13 cellular contexts compared by ENCODE assay signal in genomic region chr11:118889796-118890195, GRCh38. TPM values are rescaled to one million over a fixed set of nuclear protein-coding genes. Genes with fewer than 3 reads are reported as not detected.
DNase-seq lines count a peak whose midpoint lies in the region; ATAC-seq and TF ChIP-seq lines count a peak whose summit lies in the region.
"Had no signal": no experiment of that assay in that cellular context is flagged by ENCODE, and none has a peak within 500 bp of the region (broad histone marks: within the 10 kb centered on the region; RNA-seq: fewer than 3 reads in every experiment).

No MANE protein-coding gene starts in this region.

- H3K9me3 ChIP-seq in naive thymus-derived CD4-positive, alpha-beta T cell (ENCODE audit: control insufficient read depth in 2 of 3, low read length in 3 of 3), result no peaks in the 10 kb centered on the region
- H3K9me3 ChIP-seq in aorta (ENCODE audit: control insufficient read depth, low read length) (no peaks in the 10 kb centered on the region), neural progenitor cell (ENCODE audit: low read depth) (no peaks in the 10 kb centered on the region)
- H3K9me3 ChIP-seq: BLaER1, Peyer's patch had no signal

- H3K9me3 Mint-ChIP-seq in stimulated activated naive CD8-positive, alpha-beta T cell treated with anti-CD3 and anti-CD28 coated beads, Interleukin-15, Interleukin-2, amounts not matched to agents 100 ng/mL and 50 ng/mL, for 24 hours, result no peaks in the 10 kb centered on the region
- H3K9me3 Mint-ChIP-seq in stimulated activated naive CD8-positive, alpha-beta T cell treated with anti-CD3 and anti-CD28 coated beads, Interleukin-15, amount 100 ng/mL, for 72 hours, result no peaks in the 10 kb centered on the region
- H3K9me3 Mint-ChIP-seq in naive thymus-derived CD4-positive, alpha-beta T cell, result peaks cover 0 to 3% (median 0%) of the 10 kb centered on the region in 11 donors
- no peaks in the 10 kb centered on the region for H3K9me3 Mint-ChIP-seq in neural progenitor cell

- no peaks in the 10 kb centered on the region for H3K27me3 Mint-ChIP-seq in stimulated activated naive CD8-positive, alpha-beta T cell treated with anti-CD3 and anti-CD28 coated beads, Interleukin-15, Interleukin-2, amounts not matched to agents 100 ng/mL and 50 ng/mL, for 24 hours
- H3K27me3 Mint-ChIP-seq in stimulated activated naive CD8-positive, alpha-beta T cell treated with anti-CD3 and anti-CD28 coated beads, Interleukin-15, amount 100 ng/mL, for 72 hours, result no peaks in the 10 kb centered on the region
- H3K27me3 Mint-ChIP-seq in naive thymus-derived CD4-positive, alpha-beta T cell, result no peaks in the 10 kb centered on the region
- H3K27me3 Mint-ChIP-seq in neural progenitor cell (ENCODE audit: insufficient read depth, low read depth), result peaks cover 10% of the 10 kb centered on the region

- CTCF ChIA-PET in naive thymus-derived CD4-positive, alpha-beta T cell (lab: Charles Lee), result no interaction called here

- POLR2A ChIA-PET in naive thymus-derived CD4-positive, alpha-beta T cell (lab: Charles Lee), result interaction anchor here (0.6 to 1.2 kb wide), 3 partner anchors 27 to 204 kb away, joined by 3 read pairs; no protein-coding TSS in a partner anchor

- no peak overlapping the region for H3K4me2 ChIP-seq in neural progenitor cell
- H3K4me2 ChIP-seq: BLaER1 had no signal

- peaks cover 89% of the 10 kb centered on the region for H3K4me1 Mint-ChIP-seq in stimulated activated naive CD8-positive, alpha-beta T cell treated with anti-CD3 and anti-CD28 coated beads, Interleukin-15, Interleukin-2, amounts not matched to agents 100 ng/mL and 50 ng/mL, for 24 hours (ENCODE audit: low read depth)
- H3K4me1 Mint-ChIP-seq in stimulated activated naive CD8-positive, alpha-beta T cell treated with anti-CD3 and anti-CD28 coated beads, Interleukin-15, amount 100 ng/mL, for 72 hours, result peaks cover 87% of the 10 kb centered on the region
- H3K4me1 Mint-ChIP-seq in naive thymus-derived CD4-positive, alpha-beta T cell, result peaks cover 53 to 92% (median 83%) of the 10 kb centered on the region in 7 donors
- peaks cover 26% of the 10 kb centered on the region for H3K4me1 Mint-ChIP-seq in neural progenitor cell

- ATAC-seq in stimulated activated naive CD8-positive, alpha-beta T cell treated with anti-CD3 and anti-CD28 coated beads, Interleukin-15, amount 100 ng/mL, for 72 hours, result no peak
- no peak for ATAC-seq in naive thymus-derived CD4-positive, alpha-beta T cell
- peak; percentile 86 for ATAC-seq in aorta (ENCODE audit: low FRiP score)
- no peak for ATAC-seq in GM18517 (IDR thresholded peaks at IDR 0.05; ENCODE audit: unreplicated experiment)
- ATAC-seq: left colon had no signal

- no peak overlapping the region for H3K27ac ChIP-seq in naive thymus-derived CD4-positive, alpha-beta T cell (ENCODE audit: low read depth, low read length)
- peak overlapping the region in 1 of 2 donors; percentile 93 for H3K27ac ChIP-seq in aorta (ENCODE audit: low read depth in 1 of 2, low read length in 2 of 2)
- H3K27ac ChIP-seq in neural progenitor cell, result no peak overlapping the region
- H3K27ac ChIP-seq: BLaER1 had no signal

- no peaks in the 10 kb centered on the region for H4K20me1 ChIP-seq in neural progenitor cell (ENCODE audit: low read depth)
- H4K20me1 ChIP-seq: BLaER1 had no signal

- peak overlapping the region; percentile 12 for H3K27ac Mint-ChIP-seq in stimulated activated naive CD8-positive, alpha-beta T cell treated with anti-CD3 and anti-CD28 coated beads, Interleukin-15, Interleukin-2, amounts not matched to agents 100 ng/mL and 50 ng/mL, for 24 hours
- no peak overlapping the region for H3K27ac Mint-ChIP-seq in stimulated activated naive CD8-positive, alpha-beta T cell treated with anti-CD3 and anti-CD28 coated beads, Interleukin-15, amount 100 ng/mL, for 72 hours
- peak overlapping the region in 6 of 9 donors; percentile 52 to 98 (median 96) for H3K27ac Mint-ChIP-seq in naive thymus-derived CD4-positive, alpha-beta T cell
- no peak overlapping the region for H3K27ac Mint-ChIP-seq in neural progenitor cell

- H3K79me2 ChIP-seq in neural progenitor cell (ENCODE audit: low read depth), result no peaks in the 10 kb centered on the region

- H3K4me3 ChIP-seq in fibroblast of mammary gland (ENCODE audit: control insufficient read depth, low read depth, low read length) (no peak overlapping the region), aorta (ENCODE audit: low read length in 2 of 2) (no peak overlapping the region), neural progenitor cell (no peak overlapping the region)
- H3K4me3 ChIP-seq in naive thymus-derived CD4-positive, alpha-beta T cell (ENCODE audit: low read length), result no peak overlapping the region
- H3K4me3 ChIP-seq: BLaER1, Peyer's patch had no signal

- H3K36me3 Mint-ChIP-seq in stimulated activated naive CD8-positive, alpha-beta T cell treated with anti-CD3 and anti-CD28 coated beads, Interleukin-15, Interleukin-2, amounts not matched to agents 100 ng/mL and 50 ng/mL, for 24 hours (ENCODE audit: low read depth), result peaks cover 19% of the 10 kb centered on the region
- peaks cover 0 to 20% (median 6%) of the 10 kb centered on the region in 5 donors for H3K36me3 Mint-ChIP-seq in naive thymus-derived CD4-positive, alpha-beta T cell
- H3K36me3 Mint-ChIP-seq in neural progenitor cell, result no peaks in the 10 kb centered on the region

- WGBS in aorta, 2 donors, result 8 to 10% methylated on average over 5 of the region's 5 CpGs

- DNase-seq in stimulated activated naive CD8-positive, alpha-beta T cell treated with anti-CD3 and anti-CD28 coated beads, Interleukin-15, amount 100 ng/mL, for 72 hours, result no peak
- DNase-seq in fibroblast of mammary gland (ENCODE audit: low read depth) (peak; percentile 73), aorta (peak; percentile 92 to 93), neural progenitor cell (ENCODE audit: low spot score) (no peak), NCI-H345 treated with DMSO at 0.1 percent for 48 hours (lab: John Stamatoyannopoulos, UW; ENCODE audit: unreplicated experiment) (no peak)
- DNase-seq in naive thymus-derived CD4-positive, alpha-beta T cell, result no peak
- DNase-seq: cortex of kidney, NCI-H146 had no signal

- no peak overlapping the region for H3K4me3 Mint-ChIP-seq in stimulated activated naive CD8-positive, alpha-beta T cell treated with anti-CD3 and anti-CD28 coated beads, Interleukin-15, Interleukin-2, amounts not matched to agents 100 ng/mL and 50 ng/mL, for 24 hours
- H3K4me3 Mint-ChIP-seq in stimulated activated naive CD8-positive, alpha-beta T cell treated with anti-CD3 and anti-CD28 coated beads, Interleukin-15, amount 100 ng/mL, for 72 hours, result no peak overlapping the region
- peak overlapping the region in 5 of 10 donors; percentile 8 to 82 (median 59) for H3K4me3 Mint-ChIP-seq in naive thymus-derived CD4-positive, alpha-beta T cell
- no peak overlapping the region for H3K4me3 Mint-ChIP-seq in neural progenitor cell

- H3K4me1 ChIP-seq in naive thymus-derived CD4-positive, alpha-beta T cell (ENCODE audit: control insufficient read depth in 2 of 2, insufficient read depth in 2 of 2, low read length in 2 of 2), result peaks cover 58 to 71% of the 10 kb centered on the region in 2 donors
- peaks cover 2 to 10% of the 10 kb centered on the region in 2 donors for H3K4me1 ChIP-seq in aorta (ENCODE audit: control insufficient read depth in 1 of 2, insufficient read depth in 2 of 2, low read length in 2 of 2)
- H3K4me1 ChIP-seq in neural progenitor cell, result peaks cover 12% of the 10 kb centered on the region

- no peaks in the 10 kb centered on the region for H3F3A ChIP-seq in neural progenitor cell (ENCODE audit: low read depth)

- no peaks in the 10 kb centered on the region for H3K27me3 ChIP-seq in naive thymus-derived CD4-positive, alpha-beta T cell (ENCODE audit: control insufficient read depth in 2 of 2, insufficient read depth in 2 of 2, low read length in 2 of 2)
- H3K27me3 ChIP-seq in aorta (ENCODE audit: control insufficient read depth in 1 of 2, insufficient read depth in 2 of 2, low read length in 1 of 2) (no peaks in the 10 kb centered on the region), neural progenitor cell (no peaks in the 10 kb centered on the region)
- H3K27me3 ChIP-seq: BLaER1, Peyer's patch had no signal

- intact Hi-C loops in naive thymus-derived CD4-positive, alpha-beta T cell (cut with micrococcal nuclease), result loop anchor here in 1 of 2 donors (5.0 kb wide), 1 partner anchor 32 kb away; no protein-coding TSS in a partner anchor
- intact Hi-C loops in aorta (cut with DNase I), result no loop called here

- TF ChIP-seq CTCF in fibroblast of mammary gland (conservative IDR thresholded peaks at IDR 0.05; ENCODE audit: control insufficient read depth, insufficient read depth, low read depth, low read length) (no peak), neural progenitor cell (IDR thresholded peaks at IDR 0.05) (no peak)

- no peak overlapping the region for H2AFZ ChIP-seq in neural progenitor cell (replicated peaks)

- no peaks in the 10 kb centered on the region for H3K36me3 ChIP-seq in naive thymus-derived CD4-positive, alpha-beta T cell (ENCODE audit: control insufficient read depth in 2 of 3, insufficient read depth in 3 of 3, low read length in 3 of 3)
- H3K36me3 ChIP-seq in aorta (ENCODE audit: control insufficient read depth in 1 of 2, insufficient read depth in 2 of 2, low read length in 1 of 2) (no peaks in the 10 kb centered on the region), neural progenitor cell (no peaks in the 10 kb centered on the region)
- H3K36me3 ChIP-seq: BLaER1, Peyer's patch had no signal

- no peak overlapping the region for H3K9ac ChIP-seq in neural progenitor cell
- H3K9ac ChIP-seq: BLaER1 had no signal

RNA-seq across cellular contexts. Expression of gene CXCR5, which starts 6.1 kb away (rescaled TPM):
- 1 to 10 TPM in 4 of 5 experiments, under 1 TPM in 1; 0.41 to 2.9 (median 2.1) TPM for total RNA-seq in naive thymus-derived CD4-positive, alpha-beta T cell
- 1 to 10 TPM in 1 of 2 donors, under 1 TPM in 1; 0.60 to 1.1 TPM for polyA plus RNA-seq in naive thymus-derived CD4-positive, alpha-beta T cell
- total RNA-seq in aorta (under 1 TPM; 0.06 to 0.27 TPM), neural progenitor cell (ENCODE audit: low replicate concordance) (not detected in 2 replicates)
- polyA plus RNA-seq in aorta, result under 1 TPM; 0.13 to 0.69 TPM

RNA-seq across cellular contexts. Expression of gene BCL9L, which starts 35.9 kb away (rescaled TPM):
- 100 to 1,000 TPM in 4 of 5 experiments, 10 to 100 TPM in 1; 67.8 to 269 (median 266) TPM for total RNA-seq in naive thymus-derived CD4-positive, alpha-beta T cell
- 1 to 10 TPM; 6.7 to 7.2 TPM for polyA plus RNA-seq in naive thymus-derived CD4-positive, alpha-beta T cell
- total RNA-seq in aorta, result 10 to 100 TPM; 73.5 to 92.9 TPM
- polyA plus RNA-seq in aorta, result 10 to 100 TPM; 12.5 to 21.1 TPM
- 3.0 and 7.2 TPM in 2 replicates for total RNA-seq in neural progenitor cell (ENCODE audit: low replicate concordance)

Comparison
In these comparisons a context has a peak if more than half of its experiments do, and no peak if none do; other contexts are left out.
1. H3K27ac Mint-ChIP-seq: peak in stimulated activated naive CD8-positive, alpha-beta T cell treated with anti-CD3 and anti-CD28 coated beads, Interleukin-15, Interleukin-2, amounts not matched to agents 100 ng/mL and 50 ng/mL, for 24 hours (single experiment) and naive thymus-derived CD4-positive, alpha-beta T cell (6 of 9); none in stimulated activated naive CD8-positive, alpha-beta T cell treated with anti-CD3 and anti-CD28 coated beads, Interleukin-15, amount 100 ng/mL, for 72 hours (0 of 2) and neural progenitor cell (single experiment).
2. DNase-seq: peak in fibroblast of mammary gland (single experiment) and aorta (2 of 2); none in stimulated activated naive CD8-positive, alpha-beta T cell treated with anti-CD3 and anti-CD28 coated beads, Interleukin-15, amount 100 ng/mL, for 72 hours (0 of 2), naive thymus-derived CD4-positive, alpha-beta T cell (0 of 9), neural progenitor cell (single experiment) and NCI-H345 treated with DMSO at 0.1 percent for 48 hours (single experiment).